ENCODE assay signal across 19 cellular contexts in the genomic region with DNA sequence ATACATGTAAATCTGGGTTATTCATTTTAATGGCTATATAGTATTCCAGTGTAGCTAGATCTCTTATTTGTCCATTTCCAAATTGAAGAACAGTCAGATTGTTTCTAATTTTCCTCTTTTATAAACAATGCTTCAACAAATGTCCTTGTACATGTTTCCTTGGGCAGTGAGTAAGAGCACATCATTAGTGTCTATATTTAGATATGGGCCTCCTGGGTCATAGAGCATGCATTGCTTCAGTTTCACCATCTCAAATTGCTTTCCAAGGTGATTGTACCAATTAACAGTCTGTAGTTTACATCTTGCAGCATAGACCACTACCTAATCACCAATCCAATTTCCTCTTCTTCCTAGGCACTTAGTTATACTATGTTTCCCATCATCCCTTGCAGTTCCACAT. TPM values are rescaled to one million over a fixed set of nuclear protein-coding genes. Genes with fewer than 3 reads are reported as not detected.
DNase-seq lines count a peak whose midpoint lies in the region; ATAC-seq and TF ChIP-seq lines count a peak whose summit lies in the region.
"Had no signal": no experiment of that assay in that cellular context is flagged by ENCODE, and none has a peak within 500 bp of the region (broad histone marks: within the 10 kb centered on the region; RNA-seq: fewer than 3 reads in every experiment).

No MANE protein-coding gene starts in this region.

- H3K4me2 ChIP-seq in mesenchymal stem cell (ENCODE audit: low read length, poor library complexity, severe bottlenecking) = no peak overlapping the region
- H3K4me2 ChIP-seq: GM23338 had no signal

- no peak overlapping the region for H3K23ac ChIP-seq in mesenchymal stem cell (ENCODE audit: low read length in 2 of 2)

- no peak overlapping the region for H2AK5ac ChIP-seq in mesenchymal stem cell (ENCODE audit: low read length, severe bottlenecking)

- H2BK15ac ChIP-seq in mesenchymal stem cell (ENCODE audit: low read depth, poor library complexity, severe bottlenecking) = no peak overlapping the region

- H3K4me1 ChIP-seq in mesenchymal stem cell (ENCODE audit: control insufficient read depth, insufficient read depth, low read depth, low read length) = peaks cover 1% of the 10 kb centered on the region
- H3K4me1 ChIP-seq: Caco-2 had no signal

- intact Hi-C loops in left ventricle myocardium superior (cut with micrococcal nuclease) = no loop called here
- intact Hi-C loops in Right ventricle myocardium inferior (cut with DNase I) = no loop called here

- no peak overlapping the region for H3K4ac ChIP-seq in mesenchymal stem cell (ENCODE audit: low read depth in 1 of 2, low read length in 2 of 2)

- no peaks in the 10 kb centered on the region for H3K36me3 ChIP-seq in mesenchymal stem cell (ENCODE audit: control insufficient read depth in 1 of 2, insufficient read depth in 2 of 2, low read depth in 1 of 2, low read length in 2 of 2)

- no peak overlapping the region for H2AFZ ChIP-seq in mesenchymal stem cell (ENCODE audit: low read depth, low read length)
- H2AFZ ChIP-seq: GM23338 had no signal

- no peaks in the 10 kb centered on the region for H3K9me3 ChIP-seq in mesenchymal stem cell (ENCODE audit: control insufficient read depth, low read length)
- H3K9me3 ChIP-seq: Caco-2 had no signal

- no peak overlapping the region for H2BK5ac ChIP-seq in mesenchymal stem cell (ENCODE audit: low read depth, low read length, poor library complexity, severe bottlenecking)

- DNase-seq in left ventricle myocardium superior = no peak
- no peak for DNase-seq in Right ventricle myocardium inferior (ENCODE audit: missing footprints)
- DNase-seq in HCEC 1CT = peak; percentile 8
- DNase-seq in fibroblast of gingiva (ENCODE audit: low read depth) = peak; percentile 8
- peak; percentile 22 for DNase-seq in mesenchymal stem cell
- DNase-seq: C1 segment of cervical spinal cord; Caco-2; CD4-positive, CD25-positive, alpha-beta regulatory T cell; CD8-positive, alpha-beta T cell; DMS153; DND-41; EL; GDM1; H9 had no signal

- no peak overlapping the region for H2BK120ac ChIP-seq in mesenchymal stem cell (ENCODE audit: low read depth, low read length)

- no peak overlapping the region for H3K9ac ChIP-seq in mesenchymal stem cell (ENCODE audit: low read length)

- H3K27me3 ChIP-seq in mesenchymal stem cell (ENCODE audit: control insufficient read depth in 1 of 2, insufficient read depth in 1 of 2, low read length in 2 of 2) = peaks cover 0 to under 1% of the 10 kb centered on the region in 2 experiments

- no peak overlapping the region for H2BK12ac ChIP-seq in mesenchymal stem cell (ENCODE audit: low read length in 2 of 2)

- H3K14ac ChIP-seq in mesenchymal stem cell (ENCODE audit: low read length in 2 of 2) = no peak overlapping the region

- H3K79me1 ChIP-seq in mesenchymal stem cell (replicated peaks; ENCODE audit: low read length, poor library complexity, severe bottlenecking) = peaks cover 5% of the 10 kb centered on the region

- no peak overlapping the region for H4K91ac ChIP-seq in mesenchymal stem cell (ENCODE audit: low read length)

- no peak overlapping the region for H3K18ac ChIP-seq in mesenchymal stem cell (ENCODE audit: low read depth in 1 of 2, low read length in 2 of 2)

- H3K27ac ChIP-seq in mesenchymal stem cell (ENCODE audit: low read length, poor library complexity, severe bottlenecking) = no peak overlapping the region

- ATAC-seq in left ventricle myocardium superior = peak; percentile 30
- ATAC-seq in Right ventricle myocardium inferior = no peak
- ATAC-seq in SK-N-SH treated with all-trans-retinoic acid at 6 μM for 48 hours = no peak
- ATAC-seq in HG02759 (IDR thresholded peaks at IDR 0.05; ENCODE audit: unreplicated experiment) = no peak
- no peak for ATAC-seq in HG02852 (IDR thresholded peaks at IDR 0.05; ENCODE audit: unreplicated experiment)
- ATAC-seq: CD8-positive, alpha-beta T cell; GM12878; GM23338 had no signal

- H3K4me3 ChIP-seq in mesenchymal stem cell (ENCODE audit: insufficient read depth in 1 of 2, low read depth in 1 of 2, low read length in 2 of 2) = no peak overlapping the region
- H3K4me3 ChIP-seq: GM12878, GM23338 had no signal

- H4K8ac ChIP-seq in mesenchymal stem cell (ENCODE audit: low read length) = no peak overlapping the region

TF ChIP-seq in SK-N-SH treated with all-trans-retinoic acid at 6 μM for 48 hours, 23 proteins besides CTCF, POLR2A, EP300 and RAD21:
- TF ChIP-seq ZNF565 (CRISPR knock-in tag; conservative IDR thresholded peaks at IDR 0.05; ENCODE audit: low read depth) (no peak), ISL1 (CRISPR knock-in tag; IDR thresholded peaks at IDR 0.05) (no peak), PPARA (CRISPR knock-in tag; IDR thresholded peaks at IDR 0.05; ENCODE audit: borderline replicate concordance) (no peak), GLIS3 (CRISPR knock-in tag; IDR thresholded peaks at IDR 0.05) (no peak), SNAI2 (CRISPR knock-in tag; IDR thresholded peaks at IDR 0.05) (no peak), TCF4 (CRISPR knock-in tag; IDR thresholded peaks at IDR 0.05; ENCODE audit: borderline replicate concordance) (no peak), TOX (CRISPR knock-in tag; IDR thresholded peaks at IDR 0.05; ENCODE audit: borderline replicate concordance) (no peak), BACH2 (CRISPR knock-in tag; IDR thresholded peaks at IDR 0.05; ENCODE audit: borderline replicate concordance) (no peak), ZFP30 (CRISPR knock-in tag; IDR thresholded peaks at IDR 0.05) (no peak), ZFP3 (CRISPR knock-in tag; IDR thresholded peaks at IDR 0.05) (no peak), OSR1 (CRISPR knock-in tag; IDR thresholded peaks at IDR 0.05) (no peak), ZNF8 (CRISPR knock-in tag; IDR thresholded peaks at IDR 0.05) (no peak)
- TF ChIP-seq, protein P1, sequence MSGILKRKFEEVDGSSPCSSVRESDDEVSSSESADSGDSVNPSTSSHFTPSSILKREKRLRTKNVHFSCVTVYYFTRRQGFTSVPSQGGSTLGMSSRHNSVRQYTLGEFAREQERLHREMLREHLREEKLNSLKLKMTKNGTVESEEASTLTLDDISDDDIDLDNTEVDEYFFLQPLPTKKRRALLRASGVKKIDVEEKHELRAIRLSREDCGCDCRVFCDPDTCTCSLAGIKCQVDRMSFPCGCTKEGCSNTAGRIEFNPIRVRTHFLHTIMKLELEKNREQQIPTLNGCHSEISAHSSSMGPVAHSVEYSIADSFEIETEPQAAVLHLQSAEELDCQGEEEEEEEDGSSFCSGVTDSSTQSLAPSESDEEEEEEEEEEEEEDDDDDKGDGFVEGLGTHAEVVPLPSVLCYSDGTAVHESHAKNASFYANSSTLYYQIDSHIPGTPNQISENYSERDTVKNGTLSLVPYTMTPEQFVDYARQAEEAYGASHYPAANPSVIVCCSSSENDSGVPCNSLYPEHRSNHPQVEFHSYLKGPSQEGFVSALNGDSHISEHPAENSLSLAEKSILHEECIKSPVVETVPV (CRISPR knock-in tag; IDR thresholded peaks at IDR 0.05) = no peak
- TF ChIP-seq, protein P2, sequence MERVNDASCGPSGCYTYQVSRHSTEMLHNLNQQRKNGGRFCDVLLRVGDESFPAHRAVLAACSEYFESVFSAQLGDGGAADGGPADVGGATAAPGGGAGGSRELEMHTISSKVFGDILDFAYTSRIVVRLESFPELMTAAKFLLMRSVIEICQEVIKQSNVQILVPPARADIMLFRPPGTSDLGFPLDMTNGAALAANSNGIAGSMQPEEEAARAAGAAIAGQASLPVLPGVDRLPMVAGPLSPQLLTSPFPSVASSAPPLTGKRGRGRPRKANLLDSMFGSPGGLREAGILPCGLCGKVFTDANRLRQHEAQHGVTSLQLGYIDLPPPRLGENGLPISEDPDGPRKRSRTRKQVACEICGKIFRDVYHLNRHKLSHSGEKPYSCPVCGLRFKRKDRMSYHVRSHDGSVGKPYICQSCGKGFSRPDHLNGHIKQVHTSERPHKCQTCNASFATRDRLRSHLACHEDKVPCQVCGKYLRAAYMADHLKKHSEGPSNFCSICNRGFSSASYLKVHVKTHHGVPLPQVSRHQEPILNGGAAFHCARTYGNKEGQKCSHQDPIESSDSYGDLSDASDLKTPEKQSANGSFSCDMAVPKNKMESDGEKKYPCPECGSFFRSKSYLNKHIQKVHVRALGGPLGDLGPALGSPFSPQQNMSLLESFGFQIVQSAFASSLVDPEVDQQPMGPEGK (CRISPR knock-in tag; IDR thresholded peaks at IDR 0.05; ENCODE audit: borderline replicate concordance) = no peak

RNA-seq across cellular contexts. Expression of a gene that starts 13.4 kb away (rescaled TPM):
- total RNA-seq in left ventricle myocardium superior (57.7 TPM), Right ventricle myocardium inferior (46.3 TPM)
- 7.1 TPM for polyA plus RNA-seq in mesenchymal stem cell (2013, experiment 1 of 2)
- polyA plus RNA-seq in mesenchymal stem cell (2013, experiment 2 of 2) = 5.8 TPM

Comparison
In these comparisons a context has a peak if more than half of its experiments do, and no peak if none do; other contexts are left out.
1. DNase-seq: peak in HCEC 1CT (single experiment), fibroblast of gingiva (single experiment) and mesenchymal stem cell (single experiment); none in left ventricle myocardium superior (single experiment) and Right ventricle myocardium inferior (single experiment).